ENCODE assay signal across 12 cellular contexts in genomic region chr3:189626286-189626685, GRCh38.
"Had no signal": no experiment of that assay in that cellular context is flagged by ENCODE, and none has a peak within 500 bp of the region (broad histone marks: within the 10 kb centered on the region; RNA-seq: fewer than 3 reads in every experiment).

No MANE protein-coding gene starts in this region.

- H3K36me3 ChIP-seq: esophagus squamous epithelium, gastroesophageal sphincter, tibial nerve had no signal

- H3K4me3 ChIP-seq: esophagus squamous epithelium, gastroesophageal sphincter, tibial nerve had no signal

- H3K27me3 ChIP-seq: esophagus squamous epithelium, gastroesophageal sphincter, tibial nerve had no signal

- H3K27ac ChIP-seq: esophagus squamous epithelium, gastroesophageal sphincter, tibial nerve had no signal

- ATAC-seq: gastroesophageal sphincter; right cardiac atrium; stimulated activated memory B cell treated with anti-CD40 and anti-IgM and Interleukin-4, amounts not matched to agents 10 μg/mL and 1 μg/mL and 100 μg/mL, for 72 hours had no signal

- DNase-seq: activated CD4-positive, alpha-beta T cell treated with anti-CD3 and anti-CD28 coated beads, Interleukin-2, amount 50 U/mL, for 48 hours; activated CD4-positive, CD25-positive, alpha-beta regulatory T cell treated with anti-CD3 and anti-CD28 coated beads, Interleukin-2, amount 50 U/mL, for 72 hours; activated naive CD4-positive, alpha-beta T cell; activated T-cell treated with anti-CD3 and anti-CD28 coated beads, Interleukin-2, amount 50 U/mL, for 48 hours; esophagus squamous epithelium; kidney glomerular epithelial cell; right cardiac atrium had no signal

- FAIRE-seq: astrocyte, colon had no signal

- H3K9me3 ChIP-seq: esophagus squamous epithelium, gastroesophageal sphincter, tibial nerve had no signal
